In genomic region chr15:41512078-41512394, GRCh38 we compare ENCODE assay signal across 9 cellular contexts. TPM values are rescaled to one million over a fixed set of nuclear protein-coding genes. Genes with fewer than 3 reads are reported as not detected.
DNase-seq lines count a peak whose midpoint lies in the region; ATAC-seq and TF ChIP-seq lines count a peak whose summit lies in the region.
"Had no signal": no experiment of that assay in that cellular context is flagged by ENCODE, and none has a peak within 500 bp of the region (broad histone marks: within the 10 kb centered on the region; RNA-seq: fewer than 3 reads in every experiment).

No MANE protein-coding gene starts in this region.

- H3K4me2 ChIP-seq in DOHH2 (ENCODE audit: low read length): peak overlapping the region; percentile 32; the same call in 1 of the 2 replicates
- H3K4me2 ChIP-seq in parathyroid adenoma (ENCODE audit: low read length): peak overlapping the region; percentile 48
- H3K4me2 ChIP-seq in PC-9: no peak overlapping the region

- H3K4me3 Mint-ChIP-seq in endodermal cell: peak overlapping the region; percentile 57

- 0 to 9% methylated on average over 2 to 30 of the region's 30 CpGs for WGBS in endodermal cell (ENCODE audit: insufficient coverage in 1 of 2, insufficient read length in 1 of 2), 2 experiments

- H3K9me3 ChIP-seq in DOHH2 (ENCODE audit: control insufficient read depth, insufficient read depth, low read length) (no peaks in the 10 kb centered on the region), RWPE2 (ENCODE audit: severe bottlenecking) (no peaks in the 10 kb centered on the region), endodermal cell (ENCODE audit: control insufficient read depth, low read length) (no peaks in the 10 kb centered on the region), parathyroid adenoma (ENCODE audit: control insufficient read depth, low read length) (no peaks in the 10 kb centered on the region), PC-9 (ENCODE audit: insufficient read depth, low read depth) (no peaks in the 10 kb centered on the region)

- no peak overlapping the region for H3K27ac ChIP-seq in DOHH2 (ENCODE audit: low read depth, low read length)
- H3K27ac ChIP-seq in RWPE2 (ENCODE audit: poor library complexity, severe bottlenecking): no peak overlapping the region
- H3K27ac ChIP-seq in endodermal cell (ENCODE audit: low read depth, low read length): no peak overlapping the region
- H3K27ac ChIP-seq in parathyroid adenoma: no peak overlapping the region
- no peak overlapping the region for H3K27ac ChIP-seq in PC-9

- H4K20me1 ChIP-seq in DOHH2 (ENCODE audit: control insufficient read depth, insufficient read depth, low read depth, low read length) (peaks cover 3% of the 10 kb centered on the region; the same call in 1 of the 2 replicates), PC-9 (ENCODE audit: insufficient read depth) (no peaks in the 10 kb centered on the region)

- no peak overlapping the region for H3K4me3 ChIP-seq in DOHH2 (ENCODE audit: low read length)
- H3K4me3 ChIP-seq in RWPE2 (ENCODE audit: severe bottlenecking): no peak overlapping the region
- H3K4me3 ChIP-seq in endodermal cell (ENCODE audit: low read length): no peak overlapping the region
- no peak overlapping the region for H3K4me3 ChIP-seq in parathyroid adenoma (ENCODE audit: low read depth, low read length)
- no peak overlapping the region for H3K4me3 ChIP-seq in PC-9

- no TSS peak for BruUV-seq in PC-9 (replicated peaks; lab: Mats Ljungman, UMichigan)

- H3K9me3 Mint-ChIP-seq in endodermal cell: no peaks in the 10 kb centered on the region

- DNase-seq in RWPE2 (ENCODE audit: low spot score) (no peak), endodermal cell (peak; percentile 66), germinal center (ENCODE audit: low spot score) (no peak), PC-9 (no peak)
- DNase-seq: stimulated activated CD4-positive, alpha-beta T cell treated with anti-CD3 and anti-CD28 coated beads, Interleukin-4, amount 100 ng/mL, for 24 hours had no signal

- intact Hi-C loops in PC-9 (cut with micrococcal nuclease; ENCODE audit: unreplicated experiment): no loop called here

- H3K36me3 ChIP-seq in DOHH2 (ENCODE audit: control insufficient read depth, low read length): no peaks in the 10 kb centered on the region
- no peaks in the 10 kb centered on the region for H3K36me3 ChIP-seq in RWPE2 (ENCODE audit: low read depth)
- H3K36me3 ChIP-seq in endodermal cell (ENCODE audit: control insufficient read depth, insufficient read depth, low read length): peaks cover 3% of the 10 kb centered on the region
- H3K36me3 ChIP-seq in parathyroid adenoma (ENCODE audit: control insufficient read depth, insufficient read depth, low read length): no peaks in the 10 kb centered on the region
- no peaks in the 10 kb centered on the region for H3K36me3 ChIP-seq in PC-9 (ENCODE audit: low read depth)

- no peaks in the 10 kb centered on the region for H3F3A ChIP-seq in DOHH2 (ENCODE audit: control insufficient read depth, insufficient read depth)
- H3F3A ChIP-seq in PC-9 (ENCODE audit: insufficient read depth, low read depth): no peaks in the 10 kb centered on the region

- TF ChIP-seq CTCF in DOHH2 (IDR thresholded peaks at IDR 0.05; ENCODE audit: low read depth, low read length, poor library complexity, severe bottlenecking) (no peak), RWPE2 (IDR thresholded peaks at IDR 0.05; ENCODE audit: poor library complexity, severe bottlenecking) (no peak), endodermal cell (conservative IDR thresholded peaks at IDR 0.05) (no peak), parathyroid adenoma (IDR thresholded peaks at IDR 0.05) (no peak), PC-9 (conservative IDR thresholded peaks at IDR 0.05) (no peak)

- ATAC-seq in RWPE2 (ENCODE audit: low read depth) (peak; percentile 20), GM19452 (IDR thresholded peaks at IDR 0.05; ENCODE audit: unreplicated experiment) (no peak), HG03280 (IDR thresholded peaks at IDR 0.05; ENCODE audit: unreplicated experiment) (no peak)

- peaks cover 14% of the 10 kb centered on the region for H3K36me3 Mint-ChIP-seq in endodermal cell (ENCODE audit: low read depth)

- H3K9ac ChIP-seq in endodermal cell (ENCODE audit: extremely low read depth, low read length, poor library complexity, severe bottlenecking) (no peak overlapping the region), parathyroid adenoma (no peak overlapping the region)

- H3K79me2 ChIP-seq in DOHH2 (ENCODE audit: control insufficient read depth, low read length): no peaks in the 10 kb centered on the region
- no peaks in the 10 kb centered on the region for H3K79me2 ChIP-seq in parathyroid adenoma
- no peaks in the 10 kb centered on the region for H3K79me2 ChIP-seq in PC-9 (ENCODE audit: low read depth)

- H2AFZ ChIP-seq in parathyroid adenoma: peak overlapping the region; percentile 38
- H2AFZ ChIP-seq in PC-9: no peak overlapping the region

- H3K27me3 ChIP-seq in DOHH2 (ENCODE audit: control insufficient read depth, low read length): peaks cover 28% of the 10 kb centered on the region
- H3K27me3 ChIP-seq in RWPE2 (ENCODE audit: insufficient read depth, poor library complexity, severe bottlenecking): peaks cover 28% of the 10 kb centered on the region
- H3K27me3 ChIP-seq in endodermal cell (ENCODE audit: control insufficient read depth, insufficient read depth, low read length, poor library complexity, severe bottlenecking): peaks cover 77% of the 10 kb centered on the region
- H3K27me3 ChIP-seq in parathyroid adenoma (ENCODE audit: control insufficient read depth, insufficient read depth, low read length): no peaks in the 10 kb centered on the region
- no peaks in the 10 kb centered on the region for H3K27me3 ChIP-seq in PC-9 (ENCODE audit: insufficient read depth, low read depth)

- H3K4me1 ChIP-seq in DOHH2 (ENCODE audit: control insufficient read depth, low read length) (peaks cover 16% of the 10 kb centered on the region), RWPE2 (ENCODE audit: insufficient read depth, poor library complexity, severe bottlenecking) (no peaks in the 10 kb centered on the region), endodermal cell (ENCODE audit: control insufficient read depth, insufficient read depth, low read length) (peaks cover 7% of the 10 kb centered on the region), parathyroid adenoma (no peaks in the 10 kb centered on the region), PC-9 (replicated peaks; ENCODE audit: insufficient read depth) (no peaks in the 10 kb centered on the region)

- H3K9me2 ChIP-seq in DOHH2 (replicated peaks; ENCODE audit: control insufficient read depth, low read length) (no peaks in the 10 kb centered on the region), PC-9 (ENCODE audit: insufficient read depth) (no peaks in the 10 kb centered on the region)

- no peak overlapping the region for H3K27ac Mint-ChIP-seq in endodermal cell

- CTCF ChIA-PET in PC-9 (lab: Charles Lee): no interaction called here

- peaks cover 71% of the 10 kb centered on the region for H3K27me3 Mint-ChIP-seq in endodermal cell (ENCODE audit: insufficient read depth)

- H3K4me1 Mint-ChIP-seq in endodermal cell: peaks cover 7% of the 10 kb centered on the region

- POLR2A ChIA-PET in PC-9 (lab: Charles Lee; ENCODE audit: unreplicated experiment): no interaction called here

RNA-seq across cellular contexts. Expression of gene LTK, which starts 1.6 kb away (rescaled TPM):
- total RNA-seq in endodermal cell (under 1 TPM; 0.44 to 0.57 TPM), PC-9 (2021) (0.11 and 0.28 TPM in 2 replicates)
- 0.18 TPM for polyA plus RNA-seq in endodermal cell (2013, experiment 1 of 2)
- polyA plus RNA-seq in endodermal cell (2013, experiment 2 of 2): 0.17 TPM

RNA-seq across cellular contexts. Expression of gene ITPKA, which starts 18.4 kb away (rescaled TPM):
- total RNA-seq in endodermal cell: 1 to 10 TPM in 1 of 2 donors, under 1 TPM in 1; 0.75 to 1.2 TPM
- polyA plus RNA-seq in endodermal cell (2013, experiment 1 of 2): 0.53 TPM
- polyA plus RNA-seq in endodermal cell (2013, experiment 2 of 2): 0.41 TPM
- total RNA-seq in PC-9 (2021): 5.3 and 8.3 TPM in 2 replicates

RNA-seq across cellular contexts. Expression of gene RPAP1, which starts 32.0 kb away (rescaled TPM):
- total RNA-seq in endodermal cell (100 to 1,000 TPM in 1 of 2 donors, 10 to 100 TPM in 1; 91.1 to 107 TPM), PC-9 (2021) (47.7 and 51.4 TPM in 2 replicates)
- polyA plus RNA-seq in endodermal cell (2013, experiment 1 of 2): 39.7 TPM
- polyA plus RNA-seq in endodermal cell (2013, experiment 2 of 2): 38.3 TPM

RNA-seq across cellular contexts. Expression of gene TYRO3, which starts 47.0 kb away (rescaled TPM):
- total RNA-seq in endodermal cell (100 to 1,000 TPM; 293 to 311 TPM), PC-9 (2021) (30.3 and 30.8 TPM in 2 replicates)
- polyA plus RNA-seq in endodermal cell (2013, experiment 1 of 2): 86.7 TPM
- 76.1 TPM for polyA plus RNA-seq in endodermal cell (2013, experiment 2 of 2)
